8 cellular contexts compared by ENCODE assay signal in genomic region chr22:38513063-38513462, GRCh38. TPM values are rescaled to one million over a fixed set of nuclear protein-coding genes. Genes with fewer than 3 reads are reported as not detected.
DNase-seq lines count a peak whose midpoint lies in the region; ATAC-seq and TF ChIP-seq lines count a peak whose summit lies in the region.

No MANE protein-coding gene starts in this region.

- H3K4me3 ChIP-seq in OCI-LY7 (ENCODE audit: low read depth, low read length, poor library complexity, severe bottlenecking): no peak overlapping the region
- H3K4me3 ChIP-seq in lower leg skin (ENCODE audit: low read depth, poor library complexity, severe bottlenecking): no peak overlapping the region

- TF ChIP-seq CTCF in OCI-LY7 (conservative IDR thresholded peaks at IDR 0.05; ENCODE audit: low read length) (peak; percentile 74), lower leg skin (IDR thresholded peaks at IDR 0.05) (no peak)

- H3K79me2 ChIP-seq in OCI-LY7 (ENCODE audit: insufficient read depth, low read depth, low read length): no peaks in the 10 kb centered on the region

- no peaks in the 10 kb centered on the region for H3K4me1 Mint-ChIP-seq in stimulated activated effector memory CD8-positive, alpha-beta T cell treated with anti-CD3 and anti-CD28 coated beads, Interleukin-12 subunit alpha, Interleukin-12 subunit beta, amount 100 ng/mL, for 72 hours

- H3K36me3 Mint-ChIP-seq in stimulated activated effector memory CD8-positive, alpha-beta T cell treated with anti-CD3 and anti-CD28 coated beads, Interleukin-12 subunit alpha, Interleukin-12 subunit beta, amount 100 ng/mL, for 72 hours: no peaks in the 10 kb centered on the region

- H3K36me3 ChIP-seq in OCI-LY7 (ENCODE audit: insufficient read depth, low read length): no peaks in the 10 kb centered on the region

- H3K9me3 ChIP-seq in OCI-LY7 (ENCODE audit: low read length): no peaks in the 10 kb centered on the region

- no peaks in the 10 kb centered on the region for H3K9me3 Mint-ChIP-seq in stimulated activated effector memory CD8-positive, alpha-beta T cell treated with anti-CD3 and anti-CD28 coated beads, Interleukin-12 subunit alpha, Interleukin-12 subunit beta, amount 100 ng/mL, for 72 hours

- H3K27ac ChIP-seq in OCI-LY7 (ENCODE audit: low read depth, low read length, poor library complexity, severe bottlenecking): no peak overlapping the region

- H3K27ac Mint-ChIP-seq in stimulated activated effector memory CD8-positive, alpha-beta T cell treated with anti-CD3 and anti-CD28 coated beads, Interleukin-12 subunit alpha, Interleukin-12 subunit beta, amount 100 ng/mL, for 72 hours: no peak overlapping the region

- no peak overlapping the region for H3K4me2 ChIP-seq in OCI-LY7 (ENCODE audit: low read length)

- no peaks in the 10 kb centered on the region for H4K20me1 ChIP-seq in OCI-LY7 (ENCODE audit: insufficient read depth, low read length)

- POLR2A ChIA-PET in OCI-LY7 (lab: Charles Lee): no interaction called here

- no peaks in the 10 kb centered on the region for H3K9me2 ChIP-seq in OCI-LY7 (ENCODE audit: insufficient read depth, low read length)

- H3K4me1 ChIP-seq in OCI-LY7 (ENCODE audit: insufficient read depth, low read length, poor library complexity, severe bottlenecking): peaks cover 4% of the 10 kb centered on the region

- H2AFZ ChIP-seq in OCI-LY7 (ENCODE audit: low read length): no peak overlapping the region

- no peak for TF ChIP-seq POLR2A in lower leg skin (IDR thresholded peaks at IDR 0.05)

- peak; percentile 19 for DNase-seq in NK-92 treated with Interleukin-12 subunit alpha and Interleukin-12 subunit beta, amount 100 ng/mL, for 24 hours (lab: John Stamatoyannopoulos, UW)
- no peak for DNase-seq in NK-92 (lab: John Stamatoyannopoulos, UW; ENCODE audit: unreplicated experiment)
- DNase-seq in OCI-LY7 (ENCODE audit: low spot score): peak; percentile 75
- DNase-seq in central memory CD4-positive, alpha-beta T cell: peak; percentile 20
- no peak for DNase-seq in stimulated activated effector memory CD8-positive, alpha-beta T cell treated with anti-CD3 and anti-CD28 coated beads, Interleukin-12 subunit alpha, Interleukin-12 subunit beta, amount 100 ng/mL, for 72 hours (ENCODE audit: low spot score in 2 of 2)
- no peak for DNase-seq in lower leg skin (ENCODE audit: low spot score in 2 of 2)
- DNase-seq in H4 (ENCODE audit: low spot score): no peak

- no TSS peak for BruUV-seq in OCI-LY7 (replicated peaks; lab: Mats Ljungman, UMichigan)

- WGBS in lower leg skin, 2 donors: 73 to 79% methylated on average over 1 of the region's 1 CpG

- peak; percentile 86 for ATAC-seq in stimulated activated effector memory CD8-positive, alpha-beta T cell treated with anti-CD3 and anti-CD28 coated beads, Interleukin-12 subunit alpha, Interleukin-12 subunit beta, amount 100 ng/mL, for 72 hours
- ATAC-seq in HG03521 (IDR thresholded peaks at IDR 0.05; ENCODE audit: unreplicated experiment): no peak

- no peak overlapping the region for H3K4me3 Mint-ChIP-seq in stimulated activated effector memory CD8-positive, alpha-beta T cell treated with anti-CD3 and anti-CD28 coated beads, Interleukin-12 subunit alpha, Interleukin-12 subunit beta, amount 100 ng/mL, for 72 hours

- intact Hi-C loops in OCI-LY7 (cut with micrococcal nuclease; ENCODE audit: unreplicated experiment) (loop anchor here (2.0 kb wide), 1 partner anchor 458 kb away; no protein-coding TSS in a partner anchor), lower leg skin (cut with DNase I; ENCODE audit: low total_unique reads) (no loop called here)

- CTCF ChIA-PET in OCI-LY7 (lab: Charles Lee; ENCODE audit: unreplicated experiment): no interaction called here

RNA-seq across cellular contexts. Expression of gene DDX17, which starts 7.0 kb away (rescaled TPM):
- 626 and 667 TPM in 2 replicates for total RNA-seq in OCI-LY7 (2014; rRNA removed; shearing (Covaris generic))
- total RNA-seq in OCI-LY7 (2022): 505 and 508 TPM in 2 replicates
- total RNA-seq in lower leg skin: 100 to 1,000 TPM; 419 to 723 (median 493) TPM
- 128 and 155 TPM in 2 replicates for total RNA-seq in H4 (2014; rRNA removed; shearing (Covaris generic))

RNA-seq across cellular contexts. Expression of gene KDELR3, which starts 45.2 kb away (rescaled TPM):
- not detected in 2 replicates for total RNA-seq in OCI-LY7 (2014; rRNA removed; shearing (Covaris generic))
- total RNA-seq in OCI-LY7 (2022): not detected in 2 replicates
- 1 to 10 TPM in 2 of 4 donors, under 1 TPM in 2; 0.80 to 5.1 (median 1.3) TPM for total RNA-seq in lower leg skin
- total RNA-seq in H4 (2014; rRNA removed; shearing (Covaris generic)): 52.2 and 72.8 TPM in 2 replicates

RNA-seq across cellular contexts. Expression of gene DMC1, which starts 56.9 kb away (rescaled TPM):
- total RNA-seq in OCI-LY7 (2014; rRNA removed; shearing (Covaris generic)): 44.3 and 84.7 TPM in 2 replicates
- total RNA-seq in OCI-LY7 (2022): 40.6 and 60.8 TPM in 2 replicates
- total RNA-seq in lower leg skin: 1 to 10 TPM in 1 of 4 donors, under 1 TPM in 2, not detected in 1; 0.22 to 3.5 (median 0.49) TPM
- total RNA-seq in H4 (2014; rRNA removed; shearing (Covaris generic)): 0.14 and 3.7 TPM in 2 replicates

RNA-seq across cellular contexts. Expression of gene KCNJ4, which starts 58.1 kb away (rescaled TPM):
- not detected in 2 replicates for total RNA-seq in OCI-LY7 (2014; rRNA removed; shearing (Covaris generic))
- total RNA-seq in OCI-LY7 (2022): not detected in 2 replicates
- total RNA-seq in lower leg skin: 1 to 10 TPM in 1 of 4 donors, under 1 TPM in 2, not detected in 1; 0.29 to 1.4 (median 0.46) TPM
- 0.60 and 1.1 TPM in 2 replicates for total RNA-seq in H4 (2014; rRNA removed; shearing (Covaris generic))

Comparison
In these comparisons a context has a peak if more than half of its experiments do, and no peak if none do; other contexts are left out.
1. DNase-seq: peak in NK-92 treated with Interleukin-12 subunit alpha and Interleukin-12 subunit beta, amount 100 ng/mL, for 24 hours (single experiment), OCI-LY7 (single experiment) and central memory CD4-positive, alpha-beta T cell (single experiment); none in NK-92 (single experiment), stimulated activated effector memory CD8-positive, alpha-beta T cell treated with anti-CD3 and anti-CD28 coated beads, Interleukin-12 subunit alpha, Interleukin-12 subunit beta, amount 100 ng/mL, for 72 hours (0 of 2), lower leg skin (0 of 2) and H4 (single experiment).